14 cellular contexts compared by ENCODE assay signal in the genomic region with DNA sequence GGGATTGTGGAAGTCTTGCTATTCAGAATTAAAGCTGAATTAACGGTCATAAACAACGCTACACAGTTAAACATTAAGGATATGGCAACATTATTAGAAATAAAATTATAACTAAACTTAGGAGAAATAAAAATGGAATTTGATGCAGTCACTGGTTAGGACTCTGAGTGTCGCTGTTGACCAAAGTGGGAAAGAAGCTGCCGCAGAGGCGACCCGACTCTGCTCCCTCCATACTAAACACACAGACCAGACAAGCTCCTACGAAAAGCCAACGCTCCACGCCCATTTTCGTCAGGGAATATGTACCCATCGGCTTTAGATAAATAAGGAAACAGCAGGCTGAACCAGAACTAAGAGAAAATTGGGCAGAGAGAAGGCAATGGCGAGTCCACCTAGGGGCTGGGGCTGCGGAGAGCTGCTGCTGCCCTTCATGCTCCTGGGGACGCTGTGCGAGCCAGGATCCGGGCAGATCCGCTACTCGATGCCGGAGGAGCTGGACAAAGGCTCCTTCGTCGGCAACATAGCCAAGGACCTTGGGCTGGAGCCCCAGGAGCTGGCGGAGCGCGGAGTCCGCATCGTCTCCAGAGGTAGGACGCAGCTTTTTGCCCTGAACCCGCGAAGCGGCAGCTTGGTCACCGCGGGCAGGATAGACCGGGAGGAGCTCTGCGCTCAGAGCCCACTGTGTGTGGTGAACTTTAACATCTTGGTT. TPM values are rescaled to one million over a fixed set of nuclear protein-coding genes. Genes with fewer than 3 reads are reported as not detected.
A peak's percentile ranks its signal among the peaks of the same experiment; 100 is the strongest.
DNase-seq lines count a peak whose midpoint lies in the region; ATAC-seq, FAIRE-seq and TF ChIP-seq lines count a peak whose summit lies in the region.
"Had no signal": no experiment of that assay in that cellular context is flagged by ENCODE, and none has a peak within 500 bp of the region (broad histone marks: within the 10 kb centered on the region; RNA-seq: fewer than 3 reads in every experiment).

A gene (plus strand): TSS at position 211 of the 709 bp plus-strand sequence. CDS start 169 bp downstream, at position 380.

- H3K4me3 Mint-ChIP-seq in activated naive CD8-positive, alpha-beta T cell treated with anti-CD3 and anti-CD28 coated beads, Interleukin-2, amount 10 ng/mL, durations not matched to agents 7 days and 5 days = no peak within 1 kb of the TSS
- H3K4me3 Mint-ChIP-seq in activated naive CD8-positive, alpha-beta T cell treated with anti-CD3 and anti-CD28 coated beads for 36 hours = no peak within 1 kb of the TSS
- H3K4me3 Mint-ChIP-seq in astrocyte (ENCODE audit: unreplicated experiment) = no peak within 1 kb of the TSS
- H3K4me3 Mint-ChIP-seq: central memory CD8-positive, alpha-beta T cell; type B pancreatic cell had no signal

- intact Hi-C loops in right cardiac atrium (cut with DNase I) (no loop called here), tibial artery (cut with DNase I; ENCODE audit: low total_unique reads) (no loop called here)

- H3K27ac ChIP-seq in astrocyte (ENCODE audit: low read depth, low read length) = no peak within 1 kb of the TSS
- H3K27ac ChIP-seq in right cardiac atrium (ENCODE audit: low read length) = no peak within 1 kb of the TSS
- no peak within 1 kb of the TSS for H3K27ac ChIP-seq in tibial artery
- H3K27ac ChIP-seq: BLaER1 treated with 17β-estradiol and CSF1 and Interleukin-3, amounts not matched to agents 10 nM and 100 nM had no signal

- H3K27me3 ChIP-seq in astrocyte (ENCODE audit: insufficient read depth, low read length) = peaks cover 24% of the 10 kb centered on the region
- no peaks in the 10 kb centered on the region for H3K27me3 ChIP-seq in right cardiac atrium (ENCODE audit: control insufficient read depth, insufficient read depth)
- peaks cover 0 to 3% of the 10 kb centered on the region in 2 donors for H3K27me3 ChIP-seq in tibial artery
- H3K27me3 ChIP-seq: BLaER1 treated with 17β-estradiol and CSF1 and Interleukin-3, amounts not matched to agents 10 nM and 100 nM had no signal

- H2AFZ ChIP-seq in astrocyte (ENCODE audit: low read depth, low read length) = peak within 1 kb of the TSS; percentile 55

- H3K4me2 ChIP-seq in astrocyte (ENCODE audit: low read length) = peak within 1 kb of the TSS; percentile 55
- H3K4me2 ChIP-seq: BLaER1 treated with 17β-estradiol and CSF1 and Interleukin-3, amounts not matched to agents 10 nM and 100 nM had no signal

- H4K20me1 ChIP-seq in astrocyte (ENCODE audit: insufficient read depth, low read length) = no peaks in the 10 kb centered on the region
- H4K20me1 ChIP-seq: BLaER1 treated with 17β-estradiol and CSF1 and Interleukin-3, amounts not matched to agents 10 nM and 100 nM had no signal

- H3K36me3 ChIP-seq in astrocyte (ENCODE audit: insufficient read depth, low read length) (no peaks in the 10 kb centered on the region), tibial artery (peaks cover 0 to 34% (median 34%) of the 10 kb centered on the region in 3 donors)

- no peak for ATAC-seq in activated naive CD8-positive, alpha-beta T cell treated with anti-CD3 and anti-CD28 coated beads, Interleukin-2, amount 10 ng/mL, durations not matched to agents 7 days and 5 days (ENCODE audit: low read depth)
- ATAC-seq in right cardiac atrium (peak in 1 of 2 donors; percentile 37), GM18511 (IDR thresholded peaks at IDR 0.05; ENCODE audit: unreplicated experiment) (no peak)

- peak within 1 kb of the TSS; percentile 34 for H3K27ac Mint-ChIP-seq in activated naive CD8-positive, alpha-beta T cell treated with anti-CD3 and anti-CD28 coated beads, Interleukin-2, amount 10 ng/mL, durations not matched to agents 7 days and 5 days
- no peak within 1 kb of the TSS for H3K27ac Mint-ChIP-seq in activated naive CD8-positive, alpha-beta T cell treated with anti-CD3 and anti-CD28 coated beads for 36 hours
- no peak within 1 kb of the TSS for H3K27ac Mint-ChIP-seq in astrocyte (ENCODE audit: unreplicated experiment)
- H3K27ac Mint-ChIP-seq: type B pancreatic cell had no signal

- 14% methylated on average over 34 of the region's 34 CpGs for WGBS in right cardiac atrium

- TF ChIP-seq CTCF in astrocyte (IDR thresholded peaks at IDR 0.05; ENCODE audit: insufficient read depth, low read depth, low read length) (no peak), tibial artery (IDR thresholded peaks at IDR 0.05) (no peak)

- peaks cover 54% of the 10 kb centered on the region for H3K9me3 ChIP-seq in astrocyte (ENCODE audit: insufficient read depth, low read depth, low read length)
- H3K9me3 ChIP-seq in right cardiac atrium (ENCODE audit: control insufficient read depth, low read length) = peaks cover 25% of the 10 kb centered on the region
- peaks cover 21 to 98% (median 84%) of the 10 kb centered on the region in 3 donors for H3K9me3 ChIP-seq in tibial artery

- POLR2A ChIA-PET in activated naive CD8-positive, alpha-beta T cell treated with anti-CD3 and anti-CD28 coated beads, Interleukin-2, amount 10 ng/mL, durations not matched to agents 7 days and 5 days (lab: Charles Lee) = no interaction called here

- H3K9ac ChIP-seq in astrocyte (ENCODE audit: low read length) = no peak within 1 kb of the TSS
- H3K9ac ChIP-seq: BLaER1 treated with 17β-estradiol and CSF1 and Interleukin-3, amounts not matched to agents 10 nM and 100 nM had no signal

- H3K4me1 ChIP-seq in astrocyte (ENCODE audit: insufficient read depth, low read length) = no peaks in the 10 kb centered on the region
- no peaks in the 10 kb centered on the region for H3K4me1 ChIP-seq in right cardiac atrium (ENCODE audit: control insufficient read depth, insufficient read depth, low read length)
- H3K4me1 ChIP-seq in tibial artery = no peaks in the 10 kb centered on the region
- H3K4me1 ChIP-seq: BLaER1 treated with 17β-estradiol and CSF1 and Interleukin-3, amounts not matched to agents 10 nM and 100 nM had no signal

- H3K79me2 ChIP-seq in astrocyte (ENCODE audit: insufficient read depth, low read length) = no peaks in the 10 kb centered on the region

- peaks cover 28% of the 10 kb centered on the region for H3K9me3 Mint-ChIP-seq in activated naive CD8-positive, alpha-beta T cell treated with anti-CD3 and anti-CD28 coated beads, Interleukin-2, amount 10 ng/mL, durations not matched to agents 7 days and 5 days
- peaks cover 39% of the 10 kb centered on the region for H3K9me3 Mint-ChIP-seq in activated naive CD8-positive, alpha-beta T cell treated with anti-CD3 and anti-CD28 coated beads for 36 hours
- H3K9me3 Mint-ChIP-seq in astrocyte (ENCODE audit: unreplicated experiment) = peaks cover 29% of the 10 kb centered on the region

- H3K4me1 Mint-ChIP-seq in activated naive CD8-positive, alpha-beta T cell treated with anti-CD3 and anti-CD28 coated beads, Interleukin-2, amount 10 ng/mL, durations not matched to agents 7 days and 5 days = peaks cover 1% of the 10 kb centered on the region
- H3K4me1 Mint-ChIP-seq in activated naive CD8-positive, alpha-beta T cell treated with anti-CD3 and anti-CD28 coated beads for 36 hours = peaks cover 5% of the 10 kb centered on the region
- H3K4me1 Mint-ChIP-seq in astrocyte (ENCODE audit: low read depth, unreplicated experiment) = no peaks in the 10 kb centered on the region

- DNase-seq in activated naive CD8-positive, alpha-beta T cell treated with anti-CD3 and anti-CD28 coated beads, Interleukin-2, amount 10 ng/mL, durations not matched to agents 7 days and 5 days = no peak
- no peak for DNase-seq in activated naive CD8-positive, alpha-beta T cell treated with anti-CD3 and anti-CD28 coated beads for 36 hours
- DNase-seq in astrocyte (ENCODE audit: low read depth) = peak; percentile 4
- no peak for DNase-seq in right cardiac atrium
- DNase-seq in tibial artery = no peak
- DNase-seq in NCI-H345 treated with DMSO at 0.1 percent for 48 hours (lab: John Stamatoyannopoulos, UW; ENCODE audit: unreplicated experiment) = no peak
- no peak for DNase-seq in NCI-H1436 treated with DMSO at 0.1 percent for 48 hours (lab: John Stamatoyannopoulos, UW)
- DNase-seq: NCI-H1048, SHP77 treated with DMSO at 0.1 percent for 48 hours had no signal

- H3K36me3 Mint-ChIP-seq in activated naive CD8-positive, alpha-beta T cell treated with anti-CD3 and anti-CD28 coated beads, Interleukin-2, amount 10 ng/mL, durations not matched to agents 7 days and 5 days = peaks cover 18% of the 10 kb centered on the region
- peaks cover 37% of the 10 kb centered on the region for H3K36me3 Mint-ChIP-seq in activated naive CD8-positive, alpha-beta T cell treated with anti-CD3 and anti-CD28 coated beads for 36 hours
- peaks cover 13% of the 10 kb centered on the region for H3K36me3 Mint-ChIP-seq in astrocyte (ENCODE audit: low read depth, unreplicated experiment)
- H3K36me3 Mint-ChIP-seq: type B pancreatic cell had no signal

- H3K4me3 ChIP-seq in astrocyte (ENCODE audit: insufficient read depth, low read depth, low read length) (peak within 1 kb of the TSS; percentile 28), right cardiac atrium (ENCODE audit: low read length) (peak within 1 kb of the TSS; percentile 21), tibial artery (peak within 1 kb of the TSS; percentile 14 to 29)
- H3K4me3 ChIP-seq: BLaER1 treated with 17β-estradiol and CSF1 and Interleukin-3, amounts not matched to agents 10 nM and 100 nM; lung had no signal

- H3K27me3 Mint-ChIP-seq in activated naive CD8-positive, alpha-beta T cell treated with anti-CD3 and anti-CD28 coated beads, Interleukin-2, amount 10 ng/mL, durations not matched to agents 7 days and 5 days = peaks cover 63% of the 10 kb centered on the region
- H3K27me3 Mint-ChIP-seq in activated naive CD8-positive, alpha-beta T cell treated with anti-CD3 and anti-CD28 coated beads for 36 hours = peaks cover 93% of the 10 kb centered on the region
- H3K27me3 Mint-ChIP-seq in astrocyte (ENCODE audit: low read depth, unreplicated experiment) = no peaks in the 10 kb centered on the region
- H3K27me3 Mint-ChIP-seq: type B pancreatic cell had no signal

- no peak for FAIRE-seq in astrocyte (lab: Jason Lieb, UNC)

RNA-seq across cellular contexts. Expression of the gene that starts here (rescaled TPM):
- total RNA-seq in activated naive CD8-positive, alpha-beta T cell treated with anti-CD3 and anti-CD28 coated beads, Interleukin-2, amount 10 ng/mL, durations not matched to agents 7 days and 5 days = under 1 TPM; 0.23 to 0.30 TPM
- total RNA-seq in activated naive CD8-positive, alpha-beta T cell treated with anti-CD3 and anti-CD28 coated beads for 36 hours = under 1 TPM in 1 of 2 experiments, not detected in 1; 0.06 TPM
- total RNA-seq in astrocyte = 0.29 and 0.30 TPM in 2 replicates
- total RNA-seq in right cardiac atrium = 1 to 10 TPM; 3.4 to 4.7 (median 4.2) TPM
- polyA plus RNA-seq in right cardiac atrium = 2.0 TPM

Comparison
In these comparisons a context has a peak if more than half of its experiments do, and no peak if none do; other contexts are left out.
1. Peak in DNase-seq, H3K4me3 ChIP-seq and H3K4me2 ChIP-seq in astrocyte; RNA of the gene not detected or under 1 TPM.